1 cellular context compared by ENCODE assay signal in genomic region chr17:47016966-47017365, GRCh38. TPM values are rescaled to one million over a fixed set of nuclear protein-coding genes. Genes with fewer than 3 reads are reported as not detected.
"Had no signal": no experiment of that assay in that cellular context is flagged by ENCODE, and none has a peak within 500 bp of the region (broad histone marks: within the 10 kb centered on the region; RNA-seq: fewer than 3 reads in every experiment).

No MANE protein-coding gene starts in this region.

RNA-seq across cellular contexts. Expression of gene RPRML, which starts 37.9 kb away (rescaled TPM):
- total RNA-seq: GM12878 had no signal
- polyA plus RNA-seq: GM12878 had no signal
